Comparison of ENCODE assay signal across 8 cellular contexts in the genomic region with DNA sequence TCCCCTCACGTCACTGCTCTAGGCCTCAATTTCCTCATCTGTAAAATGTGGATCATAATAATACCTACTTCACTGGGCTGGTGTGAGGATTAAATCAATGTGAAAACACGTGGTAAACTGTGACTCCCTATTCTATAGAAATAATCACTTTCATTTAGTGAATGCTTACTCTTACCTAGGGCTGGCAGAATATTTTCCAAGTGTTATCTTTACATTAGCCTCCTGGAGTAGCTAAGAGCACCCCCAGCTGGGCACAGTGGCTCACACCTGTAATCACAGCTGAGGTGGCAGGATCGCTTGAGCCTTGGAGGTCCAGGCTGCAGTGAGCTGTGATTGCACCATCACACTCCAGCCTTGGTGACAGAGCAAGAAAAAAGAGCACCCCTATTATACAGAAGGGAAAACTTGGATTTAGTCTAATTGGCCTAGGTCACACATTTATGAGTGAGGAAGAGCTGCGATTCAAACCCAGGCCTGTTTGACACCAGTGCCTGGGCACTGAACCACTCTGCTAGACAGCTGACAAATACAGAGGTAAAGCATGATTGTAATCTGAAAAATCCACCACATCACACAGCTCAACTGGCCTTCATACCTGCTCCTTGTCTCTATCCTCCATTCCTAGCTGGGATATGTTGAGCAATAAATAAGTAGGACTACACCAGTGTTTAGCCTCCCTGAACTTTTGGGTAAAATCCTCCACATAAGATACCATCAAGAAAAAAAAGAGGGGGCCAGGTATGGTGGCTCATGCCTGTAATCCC. TPM values are rescaled to one million over a fixed set of nuclear protein-coding genes. Genes with fewer than 3 reads are reported as not detected.
A peak's percentile ranks its signal among the peaks of the same experiment; 100 is the strongest.
DNase-seq lines count a peak whose midpoint lies in the region; TF ChIP-seq lines count a peak whose summit lies in the region.

No MANE protein-coding gene starts in this region.

- H4K12ac ChIP-seq in trophoblast cell (ENCODE audit: low read depth, low read length): no peak overlapping the region

- peak overlapping the region; percentile 36 for H3K9ac ChIP-seq in endocrine pancreas (ENCODE audit: control insufficient read depth, insufficient read depth, low read length)
- no peak overlapping the region for H3K9ac ChIP-seq in trophoblast cell (ENCODE audit: low read length)

- DNase-seq in NCI-H526 (lab: John Stamatoyannopoulos, UW) (peak; percentile 21 to 35), NCI-H526 treated with DMSO at 0.1 percent for 48 hours (lab: John Stamatoyannopoulos, UW) (no peak), T-helper 2 cell (peak in 3 of 5 experiments; percentile 12 to 56 (median 16)), trophoblast cell (peak; percentile 67 to 85), LoVo (ENCODE audit: low spot score) (no peak), dedifferentiated amniotic fluid mesenchymal stem cell (ENCODE audit: extremely low spot score) (no peak), ovary (no peak)

- no peak for TF ChIP-seq EP300 in ovary (IDR thresholded peaks at IDR 0.05)

- H3K4ac ChIP-seq in trophoblast cell (ENCODE audit: low read depth, low read length): no peak overlapping the region

- H2BK5ac ChIP-seq in trophoblast cell (ENCODE audit: low read depth, low read length, poor library complexity): no peak overlapping the region

- H3K79me2 ChIP-seq in trophoblast cell (ENCODE audit: control insufficient read depth, insufficient read depth, low read length, poor library complexity): no peaks in the 10 kb centered on the region

- no peak overlapping the region for H2BK120ac ChIP-seq in trophoblast cell (ENCODE audit: insufficient read depth, low read length, poor library complexity)

- intact Hi-C loops in ovary (cut with DNase I): no loop called here

- peak overlapping the region; percentile 40 for H3K4me3 ChIP-seq in endocrine pancreas (ENCODE audit: control insufficient read depth, insufficient read depth, low read length)
- H3K4me3 ChIP-seq in trophoblast cell (ENCODE audit: low read depth, low read length): no peak overlapping the region
- no peak overlapping the region for H3K4me3 ChIP-seq in ovary

- no peak overlapping the region for H2BK12ac ChIP-seq in trophoblast cell (ENCODE audit: low read length)

- H2AFZ ChIP-seq in trophoblast cell (ENCODE audit: insufficient read depth, low read length, poor library complexity): no peak overlapping the region

- H2AK5ac ChIP-seq in trophoblast cell (ENCODE audit: low read length): no peak overlapping the region

- H4K91ac ChIP-seq in trophoblast cell (ENCODE audit: low read depth, low read length): no peak overlapping the region

- no peak for TF ChIP-seq POLR2A in ovary (IDR thresholded peaks at IDR 0.05)

- H3K14ac ChIP-seq in trophoblast cell (ENCODE audit: low read length): no peak overlapping the region

- H3K36me3 ChIP-seq in endocrine pancreas (ENCODE audit: control insufficient read depth, insufficient read depth, low read length) (no peaks in the 10 kb centered on the region), trophoblast cell (ENCODE audit: control insufficient read depth in 1 of 2, insufficient read depth in 2 of 2, low read length in 2 of 2) (no peaks in the 10 kb centered on the region), ovary (no peaks in the 10 kb centered on the region)

- TF ChIP-seq CTCF in ovary (IDR thresholded peaks at IDR 0.05): no peak

- no peaks in the 10 kb centered on the region for H3K4me1 ChIP-seq in endocrine pancreas (ENCODE audit: control insufficient read depth, insufficient read depth, low read length)
- peaks cover 2 to 6% of the 10 kb centered on the region in 2 experiments for H3K4me1 ChIP-seq in trophoblast cell (ENCODE audit: control insufficient read depth in 1 of 2, insufficient read depth in 2 of 2, low read length in 2 of 2)
- H3K4me1 ChIP-seq in ovary (ENCODE audit: insufficient read depth): peaks cover 2% of the 10 kb centered on the region

- H3K18ac ChIP-seq in trophoblast cell (ENCODE audit: low read length): no peak overlapping the region

- no peak overlapping the region for H3K27ac ChIP-seq in trophoblast cell (ENCODE audit: low read depth, low read length)
- H3K27ac ChIP-seq in ovary: no peak overlapping the region

- H3K23ac ChIP-seq in trophoblast cell (ENCODE audit: low read length): no peak overlapping the region

- no peaks in the 10 kb centered on the region for H3K79me1 ChIP-seq in trophoblast cell (ENCODE audit: low read length)

- H3K4me2 ChIP-seq in trophoblast cell (ENCODE audit: low read length): no peak overlapping the region

- H3K9me3 ChIP-seq in endocrine pancreas (ENCODE audit: control insufficient read depth, low read length) (no peaks in the 10 kb centered on the region), trophoblast cell (ENCODE audit: insufficient read depth, low read depth, low read length) (no peaks in the 10 kb centered on the region), ovary (no peaks in the 10 kb centered on the region)

- H3K27me3 ChIP-seq in endocrine pancreas (ENCODE audit: control insufficient read depth, insufficient read depth, low read length) (no peaks in the 10 kb centered on the region), trophoblast cell (ENCODE audit: insufficient read depth, low read length) (peaks cover 12% of the 10 kb centered on the region), ovary (no peaks in the 10 kb centered on the region)

- whole genome bisulfite sequencing in trophoblast cell (ENCODE audit: extremely low coverage, insufficient coverage, insufficient read length): no CpG with 5 or more reads among the region's 4 CpGs
- 46 to 59% (median 56%) methylated on average over 4 of the region's 4 CpGs for WGBS in ovary, 3 donors

- no peak overlapping the region for H4K8ac ChIP-seq in trophoblast cell (ENCODE audit: low read depth, low read length)

RNA-seq across cellular contexts. Expression of a gene that starts 1.4 kb away (rescaled TPM):
- 1.1 and 1.2 TPM in 2 replicates for polyA plus RNA-seq in trophoblast cell (2013)
- 10 to 100 TPM; 18.4 to 31.5 (median 24.2) TPM for total RNA-seq in ovary
- 10 to 100 TPM in 1 of 2 donors, 1 to 10 TPM in 1; 6.3 to 20.2 TPM for polyA plus RNA-seq in ovary

RNA-seq across cellular contexts. Expression of a gene that starts 43.7 kb away (rescaled TPM):
- polyA plus RNA-seq in trophoblast cell (2013): 14.1 and 15.5 TPM in 2 replicates
- 10 to 100 TPM; 17.3 to 23.5 (median 19.4) TPM for total RNA-seq in ovary
- polyA plus RNA-seq in ovary: 10 to 100 TPM; 18.4 to 31.9 TPM

RNA-seq across cellular contexts. Expression of a gene that starts 44.9 kb away (rescaled TPM):
- polyA plus RNA-seq in trophoblast cell (2013): 9.5 and 9.6 TPM in 2 replicates
- total RNA-seq in ovary: 10 to 100 TPM; 11.5 to 29.8 (median 21.5) TPM
- polyA plus RNA-seq in ovary: 10 to 100 TPM in 1 of 2 donors, 1 to 10 TPM in 1; 9.4 to 21.2 TPM

Comparison
In these comparisons a context has a peak if more than half of its experiments do, and no peak if none do; other contexts are left out.
1. DNase-seq: peak in NCI-H526 (2 of 2), T-helper 2 cell (3 of 5) and trophoblast cell (2 of 2); none in NCI-H526 treated with DMSO at 0.1 percent for 48 hours (single experiment), LoVo (single experiment), dedifferentiated amniotic fluid mesenchymal stem cell (single experiment) and ovary (0 of 5).